ENCODE assay signal across 8 cellular contexts in the genomic region with DNA sequence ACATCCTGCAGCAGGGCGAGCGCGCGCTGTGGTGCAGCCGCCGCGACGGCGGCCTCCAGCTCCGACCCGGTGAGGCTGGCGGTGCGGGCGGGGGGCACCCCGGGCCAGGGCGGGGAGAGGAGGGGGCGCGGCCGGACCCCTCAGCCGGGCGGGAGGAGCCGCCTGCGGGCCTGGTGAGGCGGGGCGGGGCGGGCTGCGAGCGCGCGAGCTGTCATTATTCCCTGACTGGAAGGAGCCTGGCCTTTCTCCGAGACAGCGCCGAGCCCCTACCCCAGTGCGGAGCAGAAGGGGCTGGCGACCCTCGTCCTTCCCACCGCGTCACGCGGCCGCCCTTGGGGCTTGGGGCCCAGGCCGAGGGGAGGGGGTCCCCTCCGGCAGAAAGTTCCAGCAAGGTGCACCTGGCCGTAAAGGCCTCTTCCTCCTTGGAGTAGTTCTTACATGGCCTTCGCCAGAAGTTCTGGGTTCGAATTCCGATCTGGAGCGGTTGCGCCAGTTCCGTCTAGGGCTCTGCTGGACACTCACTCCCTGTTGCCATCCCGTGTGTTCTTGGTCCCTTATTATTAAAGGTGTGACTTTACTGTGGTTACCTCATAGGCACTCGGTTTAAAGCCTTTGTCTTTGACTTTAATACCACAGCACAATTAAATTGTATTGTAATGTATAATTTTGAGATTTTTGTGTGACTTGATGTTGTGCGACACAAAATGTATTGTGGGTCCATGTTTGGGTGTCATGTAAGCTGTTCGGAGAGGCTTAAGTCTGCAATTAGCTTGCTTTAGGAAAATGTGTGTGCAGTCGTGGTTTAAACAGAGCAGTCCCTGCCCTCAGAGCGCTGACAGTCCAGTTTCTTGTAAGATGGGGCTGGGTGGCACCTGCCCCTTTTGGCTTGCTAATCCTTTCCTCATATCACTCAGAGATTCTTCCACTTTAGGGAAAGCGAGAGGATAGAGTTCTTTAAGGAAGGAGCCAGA. TPM values are rescaled to one million over a fixed set of nuclear protein-coding genes. Genes with fewer than 3 reads are reported as not detected.
DNase-seq lines count a peak whose midpoint lies in the region; ATAC-seq, FAIRE-seq and TF ChIP-seq lines count a peak whose summit lies in the region.

No MANE protein-coding gene starts in this region.

- H3K9ac ChIP-seq in mucosa of stomach (ENCODE audit: low read length) = peak overlapping the region; percentile 78

- peaks cover 18% of the 10 kb centered on the region for H3K4me1 ChIP-seq in RWPE2 (ENCODE audit: insufficient read depth, poor library complexity, severe bottlenecking)
- peaks cover 11% of the 10 kb centered on the region for H3K4me1 ChIP-seq in mucosa of stomach (ENCODE audit: control insufficient read depth, insufficient read depth, low read length)
- H3K4me1 ChIP-seq in upper lobe of right lung = peaks cover 11% of the 10 kb centered on the region

- H3K27ac ChIP-seq in RWPE2 (ENCODE audit: poor library complexity, severe bottlenecking) (peak overlapping the region; percentile 32), upper lobe of right lung (peak overlapping the region; percentile 74)

- no peak for TF ChIP-seq CTCF in RWPE2 (IDR thresholded peaks at IDR 0.05; ENCODE audit: poor library complexity, severe bottlenecking)
- TF ChIP-seq CTCF in upper lobe of right lung (IDR thresholded peaks at IDR 0.05) = no peak

- FAIRE-seq in GM12891 (lab: Jason Lieb, UNC) = no peak

- H3K27me3 ChIP-seq in RWPE2 (ENCODE audit: insufficient read depth, poor library complexity, severe bottlenecking) (no peaks in the 10 kb centered on the region), mucosa of stomach (ENCODE audit: control insufficient read depth, insufficient read depth, low read length) (no peaks in the 10 kb centered on the region), upper lobe of right lung (no peaks in the 10 kb centered on the region)

- DNase-seq in NCI-H510A (lab: John Stamatoyannopoulos, UW) = peak; percentile 53
- DNase-seq in NCI-H510A treated with DMSO at 0.1 percent for 48 hours (lab: John Stamatoyannopoulos, UW) = no peak
- DNase-seq in RWPE2 (ENCODE audit: low spot score) = no peak
- DNase-seq in upper lobe of right lung = no peak
- DNase-seq in GM12891 (ENCODE audit: insufficient read length, low spot score) = no peak
- DNase-seq in glomerular visceral epithelial cell (ENCODE audit: extremely low spot score) = no peak

- peak overlapping the region; percentile 71 for H3K4me3 Mint-ChIP-seq in dendritic cell treated with granulocyte-macrophage colony-stimulating factor and Interleukin-4, amounts not matched to agents 40 ng/mL and 50 ng/mL, for 4 days

- no peak for TF ChIP-seq POLR2A in GM12891 (IDR thresholded peaks at IDR 0.05; ENCODE audit: low read depth, low read length)

- H3K36me3 ChIP-seq in RWPE2 (ENCODE audit: low read depth) (0 out of 2 replicates have a peak, but pooled peaks cover 3% of the 10 kb centered on the region), mucosa of stomach (ENCODE audit: control insufficient read depth, insufficient read depth, low read length) (no peaks in the 10 kb centered on the region), upper lobe of right lung (no peaks in the 10 kb centered on the region)

- peak overlapping the region; percentile 48 for H3K27ac Mint-ChIP-seq in dendritic cell treated with granulocyte-macrophage colony-stimulating factor and Interleukin-4, amounts not matched to agents 40 ng/mL and 50 ng/mL, for 4 days

- intact Hi-C loops in dendritic cell treated with granulocyte-macrophage colony-stimulating factor and Interleukin-4, amounts not matched to agents 40 ng/mL and 50 ng/mL, for 4 days (cut with micrococcal nuclease) = no loop called here
- intact Hi-C loops in upper lobe of right lung (cut with DNase I) = no loop called here

- ATAC-seq in RWPE2 (ENCODE audit: low read depth) (peak; percentile 13; the same call in 2 of the 3 replicates), upper lobe of right lung (no peak)

- H3K9me3 ChIP-seq in RWPE2 (ENCODE audit: severe bottlenecking) = no peaks in the 10 kb centered on the region
- H3K9me3 ChIP-seq in mucosa of stomach (ENCODE audit: control insufficient read depth, low read length) = no peaks in the 10 kb centered on the region
- H3K9me3 ChIP-seq in upper lobe of right lung = no peaks in the 10 kb centered on the region

- peak overlapping the region; percentile 65 for H3K4me3 ChIP-seq in RWPE2 (ENCODE audit: severe bottlenecking)
- peak overlapping the region; percentile 41 for H3K4me3 ChIP-seq in mucosa of stomach (ENCODE audit: low read length)
- H3K4me3 ChIP-seq in upper lobe of right lung = peak overlapping the region; percentile 78

- no peaks in the 10 kb centered on the region for H3K36me3 Mint-ChIP-seq in dendritic cell treated with granulocyte-macrophage colony-stimulating factor and Interleukin-4, amounts not matched to agents 40 ng/mL and 50 ng/mL, for 4 days (ENCODE audit: low read depth)

- no peaks in the 10 kb centered on the region for H3K9me3 Mint-ChIP-seq in dendritic cell treated with granulocyte-macrophage colony-stimulating factor and Interleukin-4, amounts not matched to agents 40 ng/mL and 50 ng/mL, for 4 days

- H3K4me1 Mint-ChIP-seq in dendritic cell treated with granulocyte-macrophage colony-stimulating factor and Interleukin-4, amounts not matched to agents 40 ng/mL and 50 ng/mL, for 4 days (ENCODE audit: low read depth) = peaks cover 36% of the 10 kb centered on the region

- H3K27me3 Mint-ChIP-seq in dendritic cell treated with granulocyte-macrophage colony-stimulating factor and Interleukin-4, amounts not matched to agents 40 ng/mL and 50 ng/mL, for 4 days = no peaks in the 10 kb centered on the region

TF ChIP-seq in GM12891, 5 proteins besides CTCF, POLR2A, EP300 and RAD21:
- TF ChIP-seq POU2F2 (IDR thresholded peaks at IDR 0.05; ENCODE audit: low read depth, low read length) = no peak
- TF ChIP-seq PAX5 (IDR thresholded peaks at IDR 0.05; ENCODE audit: insufficient read depth, low read length, severe bottlenecking) = no peak
- no peak for TF ChIP-seq SPI1 (IDR thresholded peaks at IDR 0.05; ENCODE audit: low read depth, low read length)
- TF ChIP-seq TAF1 (IDR thresholded peaks at IDR 0.05; ENCODE audit: low read depth, low read length) = no peak
- no peak; the same call in 1 of the 2 replicates for TF ChIP-seq POLR2AphosphoS5 (IDR thresholded peaks at IDR 0.05; ENCODE audit: low read depth, low read length)

RNA-seq across cellular contexts. Expression of gene INPP5F, which starts 0.7 kb away (rescaled TPM):
- 13.9 TPM for total RNA-seq in upper lobe of right lung
- polyA plus RNA-seq in GM12891 (2012; ENCODE audit: low read depth, missing spikeins) = 8.2 TPM
